Comparison of ENCODE assay signal across 1 cellular context in the genomic region with DNA sequence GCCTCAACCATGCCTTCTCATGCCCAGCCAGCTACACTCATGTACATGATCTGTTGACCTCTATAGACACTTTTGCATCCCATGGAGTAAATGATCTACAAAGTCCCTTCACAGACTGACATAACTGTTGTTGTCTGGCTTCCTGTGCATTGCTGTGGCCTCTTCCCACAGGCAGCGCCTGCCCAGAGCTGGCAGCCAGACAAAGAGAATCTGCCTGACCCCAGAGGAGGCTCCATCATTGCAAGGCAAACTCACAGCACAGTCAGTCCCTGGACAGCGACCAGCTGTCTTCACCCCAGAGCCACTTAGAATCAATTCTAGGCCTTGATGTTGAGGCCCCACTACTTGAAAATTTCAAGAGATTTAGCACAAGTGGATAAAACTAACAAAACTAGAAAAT.
TF ChIP-seq lines count a peak whose summit lies in the region.

No MANE protein-coding gene starts in this region.

TF ChIP-seq in IMR-90, 13 proteins besides CTCF, POLR2A, EP300 and RAD21:
- TF ChIP-seq MAFK (IDR thresholded peaks at IDR 0.05; ENCODE audit: low read depth, low read length) (no peak), FOS (IDR thresholded peaks at IDR 0.05; ENCODE audit: low read depth, low read length) (no peak), CEBPB (IDR thresholded peaks at IDR 0.05; ENCODE audit: low read depth, low read length) (no peak), MAZ (IDR thresholded peaks at IDR 0.05; ENCODE audit: borderline replicate concordance, low read depth, low read length) (no peak), ELK1 (IDR thresholded peaks at IDR 0.05; ENCODE audit: borderline replicate concordance, low read depth, low read length) (no peak), USF2 (IDR thresholded peaks at IDR 0.05; ENCODE audit: low read depth, low read length) (no peak), NFE2L2 (IDR thresholded peaks at IDR 0.05; ENCODE audit: low read depth, low read length) (no peak), RFX5 (IDR thresholded peaks at IDR 0.05; ENCODE audit: low read depth, low read length) (no peak), RCOR1 (IDR thresholded peaks at IDR 0.05; ENCODE audit: insufficient replicate concordance, low read length) (no peak), BHLHE40 (IDR thresholded peaks at IDR 0.05; ENCODE audit: low read depth, low read length) (no peak), MXI1 (IDR thresholded peaks at IDR 0.05; ENCODE audit: borderline replicate concordance, low read depth, low read length) (no peak), SMC3 (IDR thresholded peaks at IDR 0.05; ENCODE audit: low read depth, low read length) (no peak), CHD1 (IDR thresholded peaks at IDR 0.05; ENCODE audit: low read depth, low read length) (no peak)
